8 cellular contexts compared by ENCODE assay signal in genomic region chr1:25431495-25432363, GRCh38. TPM values are rescaled to one million over a fixed set of nuclear protein-coding genes. Genes with fewer than 3 reads are reported as not detected.
DNase-seq lines count a peak whose midpoint lies in the region; ATAC-seq and TF ChIP-seq lines count a peak whose summit lies in the region.

No MANE protein-coding gene starts in this region.

- no peak overlapping the region for H3K27ac ChIP-seq in MM.1S (ENCODE audit: low read length)

- H2AFZ ChIP-seq in MM.1S (ENCODE audit: low read length) = 0 out of 2 replicates have a peak overlapping the region, but pooled peaks have one; percentile 32

- H3K9me2 ChIP-seq in MM.1S (replicated peaks; ENCODE audit: insufficient read depth, low read length) = no peaks in the 10 kb centered on the region

- CTCF ChIA-PET in Caco-2 (lab: Charles Lee) = no interaction called here

- intact Hi-C loops in Caco-2 (cut with micrococcal nuclease; ENCODE audit: unreplicated experiment) = loop anchor here (10.0 kb wide), 1 partner anchor 73 kb away; no protein-coding TSS in a partner anchor

- peaks cover 5% of the 10 kb centered on the region for H3K36me3 Mint-ChIP-seq in Caco-2 (ENCODE audit: insufficient read depth, unreplicated experiment)
- no peaks in the 10 kb centered on the region for H3K36me3 Mint-ChIP-seq in memory B cell
- no peaks in the 10 kb centered on the region for H3K36me3 Mint-ChIP-seq in type B pancreatic cell

- H3K27me3 Mint-ChIP-seq in Caco-2 (ENCODE audit: insufficient read depth, unreplicated experiment) = no peaks in the 10 kb centered on the region
- no peaks in the 10 kb centered on the region for H3K27me3 Mint-ChIP-seq in memory B cell
- no peaks in the 10 kb centered on the region for H3K27me3 Mint-ChIP-seq in type B pancreatic cell

- H3K4me1 Mint-ChIP-seq in Caco-2 (ENCODE audit: low read depth, unreplicated experiment) (no peaks in the 10 kb centered on the region), memory B cell (peaks cover 32% of the 10 kb centered on the region), type B pancreatic cell (ENCODE audit: unreplicated experiment) (peaks cover 46% of the 10 kb centered on the region)

- no peaks in the 10 kb centered on the region for H3K27me3 ChIP-seq in Caco-2 (replicated peaks; ENCODE audit: control insufficient read depth, insufficient read depth, low read length)
- H3K27me3 ChIP-seq in MM.1S (replicated peaks; ENCODE audit: insufficient read depth, low read length) = no peaks in the 10 kb centered on the region

- H3K9me3 ChIP-seq in Caco-2 (no peaks in the 10 kb centered on the region), MM.1S (replicated peaks; ENCODE audit: insufficient read depth, low read length) (no peaks in the 10 kb centered on the region)

- no peaks in the 10 kb centered on the region for H4K20me1 ChIP-seq in MM.1S (ENCODE audit: insufficient read depth, low read length)

- H3K4me3 ChIP-seq in Caco-2 (ENCODE audit: low read depth, low read length) = peak overlapping the region; percentile 58
- peak overlapping the region; percentile 71 for H3K4me3 ChIP-seq in MM.1S (ENCODE audit: low read length)

- H3K36me3 ChIP-seq in Caco-2 (ENCODE audit: control insufficient read depth, insufficient read depth, low read length) = no peaks in the 10 kb centered on the region
- no peaks in the 10 kb centered on the region for H3K36me3 ChIP-seq in MM.1S (replicated peaks; ENCODE audit: insufficient read depth, low read length)

- H3K4me1 ChIP-seq in Caco-2 = no peaks in the 10 kb centered on the region
- H3K4me1 ChIP-seq in MM.1S (ENCODE audit: low read length) = peaks cover 22% of the 10 kb centered on the region

- H3K4me3 Mint-ChIP-seq in Caco-2 (ENCODE audit: unreplicated experiment) (peak overlapping the region; percentile 74), memory B cell (peak overlapping the region; percentile 86), type B pancreatic cell (peak overlapping the region; percentile 88)

- DNase-seq in Caco-2 (no peak), MM.1S (no peak), cerebellum (ENCODE audit: low spot score) (peak; percentile 36), memory B cell (ENCODE audit: low spot score in 2 of 2) (no peak), type B pancreatic cell (ENCODE audit: extremely low spot score, unreplicated experiment) (no peak)

- peak overlapping the region; percentile 82 for H3K4me2 ChIP-seq in MM.1S (ENCODE audit: low read depth, low read length)

- POLR2A ChIA-PET in Caco-2 (lab: Charles Lee) = interaction anchor here (0.6 to 0.7 kb wide), 3 partner anchors 63 to 508 kb away, joined by 3 to 5 read pairs (median 3); no protein-coding TSS in a partner anchor

- BruUV-seq in Caco-2 (replicated peaks; lab: Mats Ljungman, UMichigan) = no TSS peak

- TF ChIP-seq CTCF in Caco-2 (IDR thresholded peaks at IDR 0.05; ENCODE audit: insufficient read depth in 1 of 2, low read depth in 1 of 2, low read length in 1 of 2, severe bottlenecking in 1 of 2, unreplicated experiment in 1 of 2) = no peak
- TF ChIP-seq CTCF in MM.1S (IDR thresholded peaks at IDR 0.05; ENCODE audit: low read length) = no peak
- no peak for TF ChIP-seq CTCF in type B pancreatic cell (conservative IDR thresholded peaks at IDR 0.05)

- ATAC-seq in memory B cell (ENCODE audit: low read depth) (no peak), HG03469 (IDR thresholded peaks at IDR 0.05; ENCODE audit: unreplicated experiment) (no peak), HG03175 (IDR thresholded peaks at IDR 0.05; ENCODE audit: unreplicated experiment) (no peak), HG02938 (IDR thresholded peaks at IDR 0.05; ENCODE audit: unreplicated experiment) (no peak)

- H3K9ac ChIP-seq in MM.1S (ENCODE audit: low read length) = peak overlapping the region; percentile 59; the same call in 1 of the 2 replicates

- H3F3A ChIP-seq in MM.1S (ENCODE audit: insufficient read depth, low read length) = peaks cover 12% of the 10 kb centered on the region; the same call in 1 of the 2 replicates

- H3K9me3 Mint-ChIP-seq in Caco-2 (ENCODE audit: unreplicated experiment) (no peaks in the 10 kb centered on the region), memory B cell (no peaks in the 10 kb centered on the region), type B pancreatic cell (no peaks in the 10 kb centered on the region)

- H3K27ac Mint-ChIP-seq in Caco-2 (ENCODE audit: unreplicated experiment) (no peak overlapping the region), memory B cell (peak overlapping the region; percentile 87), type B pancreatic cell (peak overlapping the region; percentile 79)

- peaks cover 34% of the 10 kb centered on the region for H3K79me2 ChIP-seq in MM.1S (ENCODE audit: low read length)

RNA-seq across cellular contexts. Expression of gene MACO1, which starts 1.0 kb away (rescaled TPM):
- 16.8 TPM in 2 replicates for total RNA-seq in Caco-2 (2022)
- 36.7 TPM for total RNA-seq in cerebellum
- 20.8 and 22.0 TPM in 2 replicates for total RNA-seq in type B pancreatic cell (ENCODE audit: low replicate concordance)

RNA-seq across cellular contexts. Expression of gene RHCE, which starts 11.1 kb away (rescaled TPM):
- total RNA-seq in Caco-2 (2022) = 0.30 TPM in 1 of 2 replicates, not detected in the other
- 0.18 TPM for total RNA-seq in cerebellum
- total RNA-seq in type B pancreatic cell (ENCODE audit: low replicate concordance) = 0.39 and 0.88 TPM in 2 replicates
